Comparison of ENCODE assay signal across 20 cellular contexts in the genomic region with DNA sequence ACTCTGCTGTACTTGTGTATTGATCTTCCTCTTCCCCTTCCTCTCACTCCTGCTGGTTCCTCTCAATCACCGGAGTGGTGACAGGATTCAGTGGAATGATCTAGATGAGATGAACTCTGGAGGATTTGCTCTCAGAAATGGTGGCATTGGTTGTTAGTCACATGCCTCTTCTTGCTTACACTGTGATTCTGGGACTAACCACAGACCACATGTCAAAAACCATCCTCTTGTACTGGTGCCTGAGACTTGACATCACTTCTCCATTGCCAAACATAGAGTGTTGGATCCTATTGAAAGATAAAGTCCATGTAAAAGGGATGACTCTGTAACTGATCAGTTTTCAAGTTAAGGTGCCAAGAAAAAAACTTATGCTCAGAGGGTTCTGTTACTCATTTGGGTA.
DNase-seq lines count a peak whose midpoint lies in the region; ATAC-seq and TF ChIP-seq lines count a peak whose summit lies in the region.
"Had no signal": no experiment of that assay in that cellular context is flagged by ENCODE, and none has a peak within 500 bp of the region (broad histone marks: within the 10 kb centered on the region; RNA-seq: fewer than 3 reads in every experiment).

No MANE protein-coding gene starts in this region.

- POLR2A ChIA-PET in activated CD4-positive, alpha-beta T cell treated with anti-CD3 and anti-CD28 coated beads for 36 hours (lab: Charles Lee) = interaction anchor here (0.6 kb wide), 1 partner anchor 73 kb away, joined by 3 read pairs; no protein-coding TSS in a partner anchor
- POLR2A ChIA-PET in activated CD4-positive, alpha-beta T cell treated with anti-CD3 and anti-CD28 coated beads, Interleukin-2, amount 10 ng/mL, durations not matched to agents 7 days and 5 days (lab: Charles Lee) = no interaction called here

- CTCF ChIA-PET in activated CD4-positive, alpha-beta T cell treated with anti-CD3 and anti-CD28 coated beads for 36 hours (lab: Charles Lee) = interaction anchor here (0.6 kb wide), 1 partner anchor 242 kb away, joined by 3 read pairs; no protein-coding TSS in a partner anchor
- CTCF ChIA-PET in activated CD4-positive, alpha-beta T cell treated with anti-CD3 and anti-CD28 coated beads, Interleukin-2, amount 10 ng/mL, durations not matched to agents 7 days and 5 days (lab: Charles Lee) = interaction anchor here (1.0 kb wide), 1 partner anchor 9 kb away, joined by 3 read pairs; no protein-coding TSS in a partner anchor

- H3K4me1 Mint-ChIP-seq in activated CD4-positive, alpha-beta T cell treated with anti-CD3 and anti-CD28 coated beads for 36 hours = peaks cover 15% of the 10 kb centered on the region
- H3K4me1 Mint-ChIP-seq in activated CD4-positive, alpha-beta T cell treated with anti-CD3 and anti-CD28 coated beads, Interleukin-2, amount 10 ng/mL, durations not matched to agents 7 days and 5 days = peaks cover 13% of the 10 kb centered on the region
- peaks cover 4% of the 10 kb centered on the region for H3K4me1 Mint-ChIP-seq in activated T-helper 17 cell treated with anti-CD3 and anti-CD28 coated beads, Interleukin-2, amount 50 U/mL, for 72 hours
- peaks cover 5% of the 10 kb centered on the region for H3K4me1 Mint-ChIP-seq in stimulated activated effector memory CD8-positive, alpha-beta T cell treated with anti-CD3 and anti-CD28 coated beads, Interleukin-12 subunit alpha, Interleukin-12 subunit beta, amount 100 ng/mL, for 72 hours

- H3K4me3 ChIP-seq in mucosa of descending colon = no peak overlapping the region
- H3K4me3 ChIP-seq: HAP-1 had no signal

- H3K4me3 Mint-ChIP-seq in activated CD4-positive, alpha-beta T cell treated with anti-CD3 and anti-CD28 coated beads for 36 hours = no peak overlapping the region
- no peak overlapping the region for H3K4me3 Mint-ChIP-seq in activated CD4-positive, alpha-beta T cell treated with anti-CD3 and anti-CD28 coated beads, Interleukin-2, amount 10 ng/mL, durations not matched to agents 7 days and 5 days
- H3K4me3 Mint-ChIP-seq in activated T-helper 17 cell treated with anti-CD3 and anti-CD28 coated beads, Interleukin-2, amount 50 U/mL, for 72 hours = no peak overlapping the region
- H3K4me3 Mint-ChIP-seq in stimulated activated effector memory CD8-positive, alpha-beta T cell treated with anti-CD3 and anti-CD28 coated beads, Interleukin-12 subunit alpha, Interleukin-12 subunit beta, amount 100 ng/mL, for 72 hours = no peak overlapping the region
- H3K4me3 Mint-ChIP-seq: CD8-positive, alpha-beta T cell had no signal

- no peaks in the 10 kb centered on the region for H3K36me3 Mint-ChIP-seq in activated CD4-positive, alpha-beta T cell treated with anti-CD3 and anti-CD28 coated beads for 36 hours (ENCODE audit: low read depth)
- H3K36me3 Mint-ChIP-seq in activated CD4-positive, alpha-beta T cell treated with anti-CD3 and anti-CD28 coated beads, Interleukin-2, amount 10 ng/mL, durations not matched to agents 7 days and 5 days (ENCODE audit: low read depth) = no peaks in the 10 kb centered on the region
- no peaks in the 10 kb centered on the region for H3K36me3 Mint-ChIP-seq in activated T-helper 17 cell treated with anti-CD3 and anti-CD28 coated beads, Interleukin-2, amount 50 U/mL, for 72 hours (ENCODE audit: low read depth)
- H3K36me3 Mint-ChIP-seq in stimulated activated effector memory CD8-positive, alpha-beta T cell treated with anti-CD3 and anti-CD28 coated beads, Interleukin-12 subunit alpha, Interleukin-12 subunit beta, amount 100 ng/mL, for 72 hours = peaks cover 2% of the 10 kb centered on the region
- H3K36me3 Mint-ChIP-seq: CD8-positive, alpha-beta T cell had no signal

- intact Hi-C loops in activated CD4-positive, alpha-beta T cell treated with anti-CD3 and anti-CD28 coated beads for 36 hours (cut with DNase I, micrococcal nuclease) = loop anchor here in 1 of 2 experiments (10.0 kb wide), 2 partner anchors 238 to 242 kb away; no protein-coding TSS in a partner anchor
- intact Hi-C loops in mucosa of descending colon (cut with DNase I, micrococcal nuclease) = loop anchor here in 1 of 2 donors (5.0 kb wide), 1 partner anchor 89 kb away; no protein-coding TSS in a partner anchor

- peaks cover 30% of the 10 kb centered on the region for H3K27me3 Mint-ChIP-seq in activated CD4-positive, alpha-beta T cell treated with anti-CD3 and anti-CD28 coated beads for 36 hours
- peaks cover 14% of the 10 kb centered on the region for H3K27me3 Mint-ChIP-seq in activated CD4-positive, alpha-beta T cell treated with anti-CD3 and anti-CD28 coated beads, Interleukin-2, amount 10 ng/mL, durations not matched to agents 7 days and 5 days
- peaks cover 29% of the 10 kb centered on the region for H3K27me3 Mint-ChIP-seq in activated T-helper 17 cell treated with anti-CD3 and anti-CD28 coated beads, Interleukin-2, amount 50 U/mL, for 72 hours

- H3K9me3 ChIP-seq in mucosa of descending colon = no peaks in the 10 kb centered on the region
- H3K9me3 ChIP-seq: HAP-1 had no signal

- H3K9me3 Mint-ChIP-seq in activated CD4-positive, alpha-beta T cell treated with anti-CD3 and anti-CD28 coated beads for 36 hours (ENCODE audit: low read depth) = no peaks in the 10 kb centered on the region
- H3K9me3 Mint-ChIP-seq in activated CD4-positive, alpha-beta T cell treated with anti-CD3 and anti-CD28 coated beads, Interleukin-2, amount 10 ng/mL, durations not matched to agents 7 days and 5 days = no peaks in the 10 kb centered on the region
- no peaks in the 10 kb centered on the region for H3K9me3 Mint-ChIP-seq in activated T-helper 17 cell treated with anti-CD3 and anti-CD28 coated beads, Interleukin-2, amount 50 U/mL, for 72 hours
- peaks cover 2% of the 10 kb centered on the region for H3K9me3 Mint-ChIP-seq in stimulated activated effector memory CD8-positive, alpha-beta T cell treated with anti-CD3 and anti-CD28 coated beads, Interleukin-12 subunit alpha, Interleukin-12 subunit beta, amount 100 ng/mL, for 72 hours
- H3K9me3 Mint-ChIP-seq: CD8-positive, alpha-beta T cell had no signal

- no peak for TF ChIP-seq CTCF in mucosa of descending colon (IDR thresholded peaks at IDR 0.05)

- ATAC-seq in activated CD4-positive, alpha-beta T cell treated with anti-CD3 and anti-CD28 coated beads for 36 hours = peak; percentile 58
- ATAC-seq in GM18867 (IDR thresholded peaks at IDR 0.05; ENCODE audit: unreplicated experiment) = peak; percentile 40
- peak; percentile 59 for ATAC-seq in activated T-helper 17 cell treated with anti-CD3 and anti-CD28 coated beads, Interleukin-2, amount 50 U/mL, for 72 hours (replicated peaks)
- peak; percentile 66 for ATAC-seq in stimulated activated effector memory CD8-positive, alpha-beta T cell treated with anti-CD3 and anti-CD28 coated beads, Interleukin-12 subunit alpha, Interleukin-12 subunit beta, amount 100 ng/mL, for 72 hours
- no peak for ATAC-seq in mucosa of descending colon
- ATAC-seq: CD8-positive, alpha-beta T cell had no signal

- no peaks in the 10 kb centered on the region for H3K36me3 ChIP-seq in mucosa of descending colon (ENCODE audit: low read depth)
- H3K36me3 ChIP-seq: HAP-1 had no signal

- no peaks in the 10 kb centered on the region for H3K4me1 ChIP-seq in mucosa of descending colon (ENCODE audit: low read depth)
- H3K4me1 ChIP-seq: HAP-1 had no signal

- DNase-seq in activated CD4-positive, alpha-beta T cell treated with anti-CD3 and anti-CD28 coated beads for 36 hours = no peak
- no peak for DNase-seq in activated CD4-positive, alpha-beta T cell treated with anti-CD3 and anti-CD28 coated beads, Interleukin-2, amount 10 ng/mL, durations not matched to agents 7 days and 5 days
- no peak for DNase-seq in stimulated activated effector memory CD8-positive, alpha-beta T cell treated with anti-CD3 and anti-CD28 coated beads, Interleukin-12 subunit alpha, Interleukin-12 subunit beta, amount 100 ng/mL, for 72 hours (ENCODE audit: low spot score in 2 of 2)
- DNase-seq in DMS 273 treated with DMSO at 0.1 percent for 48 hours (lab: John Stamatoyannopoulos, UW) = no peak
- no peak for DNase-seq in mucosa of descending colon
- no peak for DNase-seq in SHP77 treated with DMSO at 0.1 percent for 48 hours (lab: John Stamatoyannopoulos, UW)
- DNase-seq: 8988T; CD8-positive, alpha-beta T cell; DMS79; IMR-90; Karpas-422; MM.1S; NCI-H1417 treated with DMSO at 0.1 percent for 48 hours; NCI-H1930; NCI-H446; NCI-H69; RPMI8226 had no signal

- no peak overlapping the region for H3K27ac Mint-ChIP-seq in activated CD4-positive, alpha-beta T cell treated with anti-CD3 and anti-CD28 coated beads for 36 hours
- no peak overlapping the region for H3K27ac Mint-ChIP-seq in activated CD4-positive, alpha-beta T cell treated with anti-CD3 and anti-CD28 coated beads, Interleukin-2, amount 10 ng/mL, durations not matched to agents 7 days and 5 days
- H3K27ac Mint-ChIP-seq in activated T-helper 17 cell treated with anti-CD3 and anti-CD28 coated beads, Interleukin-2, amount 50 U/mL, for 72 hours = no peak overlapping the region
- H3K27ac Mint-ChIP-seq in stimulated activated effector memory CD8-positive, alpha-beta T cell treated with anti-CD3 and anti-CD28 coated beads, Interleukin-12 subunit alpha, Interleukin-12 subunit beta, amount 100 ng/mL, for 72 hours = no peak overlapping the region
- H3K27ac Mint-ChIP-seq: CD8-positive, alpha-beta T cell had no signal
